ENCODE assay signal across 1 cellular context in the genomic region with DNA sequence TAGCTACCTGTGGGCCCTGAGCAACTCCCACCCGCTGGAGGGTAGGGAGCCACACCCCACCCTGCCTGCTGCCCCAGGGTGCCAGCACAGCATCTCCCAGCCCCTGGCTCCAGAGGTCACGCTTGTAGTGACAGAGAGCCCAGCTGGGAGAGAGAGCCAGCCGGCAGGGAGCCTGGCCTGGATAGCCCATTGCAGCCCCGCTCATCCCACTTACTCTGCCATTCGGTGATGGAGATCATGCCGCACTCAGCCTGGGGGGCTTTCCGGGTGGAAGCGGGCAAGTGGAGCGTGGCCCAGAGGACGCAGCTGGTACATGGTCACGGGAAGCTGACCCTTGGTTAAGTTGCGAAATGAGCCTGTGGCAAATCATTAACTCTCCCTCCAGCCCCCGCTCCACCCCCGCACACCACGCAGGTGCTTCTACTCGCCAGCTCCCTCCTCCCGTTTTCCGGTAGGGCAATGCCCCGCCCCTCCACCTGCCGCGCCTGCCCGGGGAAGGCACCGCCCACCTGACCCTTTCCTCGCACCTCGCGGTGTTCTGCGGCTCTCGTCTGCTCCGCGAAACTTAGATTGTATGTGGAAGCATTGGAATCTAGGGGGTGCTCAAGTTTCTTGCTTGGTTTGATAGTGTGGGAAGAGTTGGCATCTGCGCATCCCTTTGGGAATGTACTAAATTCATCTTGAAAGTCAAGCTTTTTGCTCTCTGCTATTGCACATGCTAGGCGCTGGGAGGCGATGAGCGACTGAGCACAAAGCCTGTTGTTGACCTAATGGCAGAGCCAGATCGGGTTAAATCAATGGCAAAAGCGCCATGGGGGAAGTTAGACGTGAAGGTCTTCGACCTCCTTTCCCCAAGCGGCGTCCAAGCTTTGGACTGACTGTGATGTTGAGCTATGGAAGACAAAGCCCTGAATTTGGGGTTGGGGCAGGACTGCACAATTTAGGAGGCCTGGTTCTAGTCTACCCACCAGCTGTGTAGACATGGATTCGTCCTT.
TF ChIP-seq lines count a peak whose summit lies in the region.

A gene with protein sequence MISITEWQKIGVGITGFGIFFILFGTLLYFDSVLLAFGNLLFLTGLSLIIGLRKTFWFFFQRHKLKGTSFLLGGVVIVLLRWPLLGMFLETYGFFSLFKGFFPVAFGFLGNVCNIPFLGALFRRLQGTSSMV (minus strand): TSS at position 321 of the 995 bp plus-strand sequence. CDS start 82 bp downstream, at position 239.

TF ChIP-seq in endothelial cell of umbilical vein, 7 proteins besides CTCF, POLR2A, EP300 and RAD21:
- TF ChIP-seq JUN (IDR thresholded peaks at IDR 0.05; ENCODE audit: borderline replicate concordance, insufficient read depth, insufficient read length, low read depth): no peak
- no peak for TF ChIP-seq FOS (IDR thresholded peaks at IDR 0.05; ENCODE audit: borderline replicate concordance, insufficient read depth, low read length)
- no peak for TF ChIP-seq MYC (IDR thresholded peaks at IDR 0.05; ENCODE audit: low read depth, low read length)
- TF ChIP-seq, protein P1, sequence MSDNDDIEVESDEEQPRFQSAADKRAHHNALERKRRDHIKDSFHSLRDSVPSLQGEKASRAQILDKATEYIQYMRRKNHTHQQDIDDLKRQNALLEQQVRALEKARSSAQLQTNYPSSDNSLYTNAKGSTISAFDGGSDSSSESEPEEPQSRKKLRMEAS (IDR thresholded peaks at IDR 0.05; ENCODE audit: insufficient read depth, insufficient read length): no peak
- TF ChIP-seq EZH2 (IDR thresholded peaks at IDR 0.05; ENCODE audit: borderline replicate concordance, low read depth, low read length, severe bottlenecking): no peak
- TF ChIP-seq GATA2 (IDR thresholded peaks at IDR 0.05; ENCODE audit: insufficient read depth, insufficient read length, low read depth, low read length): no peak
- TF ChIP-seq POLR2AphosphoS5 (IDR thresholded peaks at IDR 0.05; ENCODE audit: insufficient read depth, low read depth, low read length): no peak
